Comparison of ENCODE assay signal across 17 cellular contexts in the genomic region with DNA sequence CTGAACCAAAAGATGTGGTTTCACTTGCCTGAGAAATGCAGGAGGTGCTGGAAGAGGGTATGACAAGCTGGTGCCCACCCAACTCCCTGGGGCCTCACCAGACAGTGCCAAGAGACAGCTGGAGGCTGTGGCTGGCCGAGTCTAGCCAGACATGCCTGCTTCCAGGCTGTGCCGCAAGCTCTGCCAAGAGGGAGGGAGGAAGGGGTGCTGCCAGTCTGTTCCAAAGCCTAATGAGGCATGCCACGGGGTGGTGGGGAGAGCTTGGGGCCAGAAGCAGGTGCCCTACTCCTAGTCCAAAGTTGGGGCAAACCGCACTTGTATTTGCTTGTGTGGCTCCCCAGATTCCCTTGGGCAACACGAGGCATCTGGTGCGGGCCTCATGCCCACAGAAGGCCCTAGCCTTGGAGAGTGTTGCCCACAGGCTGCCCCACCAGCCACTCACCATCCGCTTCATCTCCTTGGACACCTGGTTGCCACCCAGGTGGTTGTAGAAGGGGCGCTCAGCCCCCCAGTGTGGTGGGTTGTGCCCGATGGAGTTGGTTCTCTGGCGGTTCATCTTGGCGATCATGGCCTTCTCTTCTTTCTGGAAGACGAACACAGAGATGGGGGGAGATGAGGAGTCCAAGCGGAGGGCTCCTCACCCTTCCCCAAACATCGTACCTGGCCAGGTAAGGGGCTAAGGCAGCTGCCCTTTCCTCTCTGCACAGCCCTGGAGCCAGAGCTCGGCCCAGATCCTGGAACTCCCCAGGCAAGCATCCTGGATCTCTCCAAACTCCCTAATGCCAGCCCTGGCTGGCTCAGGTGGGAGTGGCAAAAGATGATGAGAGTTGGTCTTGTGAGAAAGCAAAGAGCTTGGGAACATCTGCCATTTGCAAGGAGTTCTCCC.
A peak's percentile ranks its signal among the peaks of the same experiment; 100 is the strongest.
DNase-seq lines count a peak whose midpoint lies in the region; ATAC-seq and TF ChIP-seq lines count a peak whose summit lies in the region.
"Had no signal": no experiment of that assay in that cellular context is flagged by ENCODE, and none has a peak within 500 bp of the region (broad histone marks: within the 10 kb centered on the region; RNA-seq: fewer than 3 reads in every experiment).

No MANE protein-coding gene starts in this region.

- no peak overlapping the region for H3K4me3 ChIP-seq in MG63
- peak overlapping the region in 1 of 10 donors; percentile 3 for H3K4me3 ChIP-seq in heart right ventricle
- no peak overlapping the region for H3K4me3 ChIP-seq in osteoblast (ENCODE audit: insufficient read depth, low read length)
- H3K4me3 ChIP-seq: PC-9 had no signal

- no peaks in the 10 kb centered on the region for H3K79me2 ChIP-seq in osteoblast (ENCODE audit: insufficient read depth, low read length)

- no peak overlapping the region for H3K4me2 ChIP-seq in osteoblast (ENCODE audit: insufficient read depth, low read length)
- H3K4me2 ChIP-seq: KMS-11, PC-9 had no signal

- H2AFZ ChIP-seq in osteoblast (ENCODE audit: low read length), result no peak overlapping the region
- H2AFZ ChIP-seq: PC-9 had no signal

- H3K27ac ChIP-seq in heart right ventricle (peak overlapping the region in 7 of 10 donors; percentile 33 to 72 (median 54)), osteoblast (ENCODE audit: low read depth, low read length) (no peak overlapping the region)
- H3K27ac ChIP-seq: KMS-11, PC-9 had no signal

- 78 to 80% methylated on average over 15 of the region's 15 CpGs for WGBS in heart right ventricle, 2 donors

- H3K4me1 ChIP-seq in heart right ventricle, result peaks cover 5 to 78% (median 27%) of the 10 kb centered on the region in 9 donors
- no peaks in the 10 kb centered on the region for H3K4me1 ChIP-seq in osteoblast (ENCODE audit: insufficient read depth, low read length)

- H3K9me3 ChIP-seq in MG63 (no peaks in the 10 kb centered on the region), heart right ventricle (no peaks in the 10 kb centered on the region), osteoblast (ENCODE audit: low read depth, low read length) (no peaks in the 10 kb centered on the region)

- H4K20me1 ChIP-seq in osteoblast (ENCODE audit: insufficient read depth, low read length), result peaks cover 7% of the 10 kb centered on the region

- TF ChIP-seq CTCF in heart right ventricle (IDR thresholded peaks at IDR 0.05) (no peak), osteoblast (IDR thresholded peaks at IDR 0.05; ENCODE audit: extremely low read depth, low read depth, low read length) (no peak)

- no peaks in the 10 kb centered on the region for H3K36me3 ChIP-seq in MG63
- peaks cover 0 to 57% (median 0%) of the 10 kb centered on the region in 9 donors for H3K36me3 ChIP-seq in heart right ventricle
- H3K36me3 ChIP-seq in osteoblast (ENCODE audit: insufficient read depth, low read length), result no peaks in the 10 kb centered on the region

- DNase-seq in MG63 (peak; percentile 30), NCI-H69 (lab: John Stamatoyannopoulos, UW) (peak; percentile 17), heart right ventricle (peak in 1 of 2 donors; percentile 57), osteoblast (ENCODE audit: insufficient read length, low spot score, missing footprints) (peak; percentile 51), retina (no peak), NCI-H510A treated with DMSO at 0.1 percent for 48 hours (lab: John Stamatoyannopoulos, UW) (no peak), DMS153 treated with DMSO at 0.1 percent for 48 hours (lab: John Stamatoyannopoulos, UW; ENCODE audit: unreplicated experiment) (no peak)
- DNase-seq: CD8-positive, alpha-beta T cell; HFFc6; NCI-H1105; NCI-H187 treated with DMSO at 0.1 percent for 48 hours; NCI-H526 treated with DMSO at 0.1 percent for 48 hours; PC-9 had no signal

- peaks cover 13% of the 10 kb centered on the region for H3K27me3 ChIP-seq in MG63
- H3K27me3 ChIP-seq in heart right ventricle, result no peaks in the 10 kb centered on the region
- peaks cover 57% of the 10 kb centered on the region for H3K27me3 ChIP-seq in osteoblast (ENCODE audit: insufficient read depth, low read length)

- intact Hi-C loops in heart right ventricle (cut with DNase I), result loop anchor here in 8 of 10 donors (5.0 kb wide), 2 partner anchors 122 to 232 kb away; partner anchors contain the start of gene ADCY5 (in 1 of the 8)

- ATAC-seq in heart right ventricle (peak; percentile 23 to 73 (median 50)), HG03095 (IDR thresholded peaks at IDR 0.05; ENCODE audit: unreplicated experiment) (no peak)
- ATAC-seq: CD8-positive, alpha-beta T cell; HepG2; SK-N-SH treated with all-trans-retinoic acid at 6 μM for 48 hours had no signal

Comparison
In these comparisons a context has a peak if more than half of its experiments do, and no peak if none do; other contexts are left out.
1. DNase-seq: peak in MG63 (single experiment), NCI-H69 (single experiment) and osteoblast (single experiment); none in retina (single experiment), NCI-H510A treated with DMSO at 0.1 percent for 48 hours (single experiment) and DMS153 treated with DMSO at 0.1 percent for 48 hours (single experiment).